Comparison of ENCODE assay signal across 1 cellular context in the genomic region with DNA sequence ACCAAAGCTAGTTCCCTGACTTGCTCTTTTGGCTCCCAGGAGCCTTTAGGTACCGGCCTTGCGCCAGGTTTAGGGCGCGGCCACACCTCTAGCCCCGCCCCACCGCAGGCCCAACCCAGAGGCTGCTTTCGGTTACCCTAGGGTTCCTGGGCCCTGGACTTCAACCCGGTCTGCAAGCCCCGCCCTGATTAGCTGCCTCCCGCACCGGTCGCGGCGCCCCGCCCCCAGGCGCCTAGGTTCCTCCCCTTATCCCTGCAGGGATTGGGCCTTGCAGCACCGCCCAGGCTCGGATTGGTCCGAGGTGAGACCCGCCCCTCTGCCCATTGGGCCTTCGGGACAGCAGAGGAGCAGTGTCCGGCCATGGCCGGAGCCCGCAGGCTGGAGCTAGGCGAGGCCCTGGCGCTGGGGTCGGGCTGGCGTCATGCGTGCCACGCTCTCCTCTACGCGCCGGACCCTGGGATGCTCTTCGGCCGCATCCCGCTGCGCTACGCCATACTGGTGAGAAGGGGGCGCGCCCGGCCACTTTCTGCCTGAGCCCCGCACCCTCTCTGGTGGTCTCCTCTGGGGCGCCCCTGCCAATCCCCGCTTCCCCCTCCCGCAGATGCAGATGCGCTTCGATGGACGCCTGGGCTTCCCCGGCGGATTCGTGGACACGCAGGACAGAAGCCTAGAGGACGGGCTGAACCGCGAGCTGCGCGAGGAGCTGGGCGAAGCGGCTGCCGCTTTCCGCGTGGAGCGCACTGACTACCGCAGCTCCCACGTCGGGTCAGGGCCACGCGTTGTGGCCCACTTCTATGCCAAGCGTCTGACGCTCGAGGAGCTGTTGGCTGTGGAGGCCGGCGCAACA.
A peak's percentile ranks its signal among the peaks of the same experiment; 100 is the strongest.
TF ChIP-seq lines count a peak whose summit lies in the region.

Gene NUDT16, plus strand, starts transcription at position 330 of the 847 bp plus-strand sequence. Its CDS starts 31 bp downstream, at position 361.

TF ChIP-seq in K562, 482 proteins besides CTCF, POLR2A, EP300 and RAD21 (continued from another document and continues in another):
- TF ChIP-seq, protein P1, sequence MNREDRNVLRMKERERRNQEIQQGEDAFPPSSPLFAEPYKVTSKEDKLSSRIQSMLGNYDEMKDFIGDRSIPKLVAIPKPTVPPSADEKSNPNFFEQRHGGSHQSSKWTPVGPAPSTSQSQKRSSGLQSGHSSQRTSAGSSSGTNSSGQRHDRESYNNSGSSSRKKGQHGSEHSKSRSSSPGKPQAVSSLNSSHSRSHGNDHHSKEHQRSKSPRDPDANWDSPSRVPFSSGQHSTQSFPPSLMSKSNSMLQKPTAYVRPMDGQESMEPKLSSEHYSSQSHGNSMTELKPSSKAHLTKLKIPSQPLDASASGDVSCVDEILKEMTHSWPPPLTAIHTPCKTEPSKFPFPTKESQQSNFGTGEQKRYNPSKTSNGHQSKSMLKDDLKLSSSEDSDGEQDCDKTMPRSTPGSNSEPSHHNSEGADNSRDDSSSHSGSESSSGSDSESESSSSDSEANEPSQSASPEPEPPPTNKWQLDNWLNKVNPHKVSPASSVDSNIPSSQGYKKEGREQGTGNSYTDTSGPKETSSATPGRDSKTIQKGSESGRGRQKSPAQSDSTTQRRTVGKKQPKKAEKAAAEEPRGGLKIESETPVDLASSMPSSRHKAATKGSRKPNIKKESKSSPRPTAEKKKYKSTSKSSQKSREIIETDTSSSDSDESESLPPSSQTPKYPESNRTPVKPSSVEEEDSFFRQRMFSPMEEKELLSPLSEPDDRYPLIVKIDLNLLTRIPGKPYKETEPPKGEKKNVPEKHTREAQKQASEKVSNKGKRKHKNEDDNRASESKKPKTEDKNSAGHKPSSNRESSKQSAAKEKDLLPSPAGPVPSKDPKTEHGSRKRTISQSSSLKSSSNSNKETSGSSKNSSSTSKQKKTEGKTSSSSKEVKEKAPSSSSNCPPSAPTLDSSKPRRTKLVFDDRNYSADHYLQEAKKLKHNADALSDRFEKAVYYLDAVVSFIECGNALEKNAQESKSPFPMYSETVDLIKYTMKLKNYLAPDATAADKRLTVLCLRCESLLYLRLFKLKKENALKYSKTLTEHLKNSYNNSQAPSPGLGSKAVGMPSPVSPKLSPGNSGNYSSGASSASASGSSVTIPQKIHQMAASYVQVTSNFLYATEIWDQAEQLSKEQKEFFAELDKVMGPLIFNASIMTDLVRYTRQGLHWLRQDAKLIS (CRISPR knock-in tag; IDR thresholded peaks at IDR 0.05) = 0 out of 2 replicates have a peak, but pooled peaks have one; percentile 31
- TF ChIP-seq CHAMP1 (IDR thresholded peaks at IDR 0.05) = no peak
- TF ChIP-seq SNIP1 (IDR thresholded peaks at IDR 0.05; ENCODE audit: low read depth) = no peak
- TF ChIP-seq, protein P2, sequence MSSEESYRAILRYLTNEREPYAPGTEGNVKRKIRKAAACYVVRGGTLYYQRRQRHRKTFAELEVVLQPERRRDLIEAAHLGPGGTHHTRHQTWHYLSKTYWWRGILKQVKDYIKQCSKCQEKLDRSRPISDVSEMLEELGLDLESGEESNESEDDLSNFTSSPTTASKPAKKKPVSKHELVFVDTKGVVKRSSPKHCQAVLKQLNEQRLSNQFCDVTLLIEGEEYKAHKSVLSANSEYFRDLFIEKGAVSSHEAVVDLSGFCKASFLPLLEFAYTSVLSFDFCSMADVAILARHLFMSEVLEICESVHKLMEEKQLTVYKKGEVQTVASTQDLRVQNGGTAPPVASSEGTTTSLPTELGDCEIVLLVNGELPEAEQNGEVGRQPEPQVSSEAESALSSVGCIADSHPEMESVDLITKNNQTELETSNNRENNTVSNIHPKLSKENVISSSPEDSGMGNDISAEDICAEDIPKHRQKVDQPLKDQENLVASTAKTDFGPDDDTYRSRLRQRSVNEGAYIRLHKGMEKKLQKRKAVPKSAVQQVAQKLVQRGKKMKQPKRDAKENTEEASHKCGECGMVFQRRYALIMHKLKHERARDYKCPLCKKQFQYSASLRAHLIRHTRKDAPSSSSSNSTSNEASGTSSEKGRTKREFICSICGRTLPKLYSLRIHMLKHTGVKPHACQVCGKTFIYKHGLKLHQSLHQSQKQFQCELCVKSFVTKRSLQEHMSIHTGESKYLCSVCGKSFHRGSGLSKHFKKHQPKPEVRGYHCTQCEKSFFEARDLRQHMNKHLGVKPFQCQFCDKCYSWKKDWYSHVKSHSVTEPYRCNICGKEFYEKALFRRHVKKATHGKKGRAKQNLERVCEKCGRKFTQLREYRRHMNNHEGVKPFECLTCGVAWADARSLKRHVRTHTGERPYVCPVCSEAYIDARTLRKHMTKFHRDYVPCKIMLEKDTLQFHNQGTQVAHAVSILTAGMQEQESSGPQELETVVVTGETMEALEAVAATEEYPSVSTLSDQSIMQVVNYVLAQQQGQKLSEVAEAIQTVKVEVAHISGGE (CRISPR knock-in tag; IDR thresholded peaks at IDR 0.05) = no peak
- TF ChIP-seq MEIS2 (IDR thresholded peaks at IDR 0.05; ENCODE audit: partially characterized antibody) = no peak
- TF ChIP-seq CSDE1 (IDR thresholded peaks at IDR 0.05) = no peak
- TF ChIP-seq NR1H2 (CRISPR knock-in tag; IDR thresholded peaks at IDR 0.05) = no peak
- TF ChIP-seq PML (IDR thresholded peaks at IDR 0.05; ENCODE audit: low read length) = no peak
- no peak for TF ChIP-seq HMG20A (CRISPR knock-in tag; conservative IDR thresholded peaks at IDR 0.05)
- peak; percentile 44; the same call in 1 of the 2 replicates for TF ChIP-seq ZBTB7A (IDR thresholded peaks at IDR 0.05; ENCODE audit: borderline replicate concordance, control insufficient read depth, low read depth, low read length)
- TF ChIP-seq NFYB (IDR thresholded peaks at IDR 0.05; ENCODE audit: extremely low read depth, insufficient read length) = peak; percentile 76
- TF ChIP-seq DACH1 (IDR thresholded peaks at IDR 0.05; ENCODE audit: partially characterized antibody) = no peak
- TF ChIP-seq, protein P3, sequence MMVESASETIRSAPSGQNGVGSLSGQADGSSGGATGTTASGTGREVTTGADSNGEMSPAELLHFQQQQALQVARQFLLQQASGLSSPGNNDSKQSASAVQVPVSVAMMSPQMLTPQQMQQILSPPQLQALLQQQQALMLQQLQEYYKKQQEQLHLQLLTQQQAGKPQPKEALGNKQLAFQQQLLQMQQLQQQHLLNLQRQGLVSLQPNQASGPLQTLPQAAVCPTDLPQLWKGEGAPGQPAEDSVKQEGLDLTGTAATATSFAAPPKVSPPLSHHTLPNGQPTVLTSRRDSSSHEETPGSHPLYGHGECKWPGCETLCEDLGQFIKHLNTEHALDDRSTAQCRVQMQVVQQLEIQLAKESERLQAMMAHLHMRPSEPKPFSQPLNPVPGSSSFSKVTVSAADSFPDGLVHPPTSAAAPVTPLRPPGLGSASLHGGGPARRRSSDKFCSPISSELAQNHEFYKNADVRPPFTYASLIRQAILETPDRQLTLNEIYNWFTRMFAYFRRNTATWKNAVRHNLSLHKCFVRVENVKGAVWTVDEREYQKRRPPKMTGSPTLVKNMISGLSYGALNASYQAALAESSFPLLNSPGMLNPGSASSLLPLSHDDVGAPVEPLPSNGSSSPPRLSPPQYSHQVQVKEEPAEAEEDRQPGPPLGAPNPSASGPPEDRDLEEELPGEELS (CRISPR knock-in tag; IDR thresholded peaks at IDR 0.05; ENCODE audit: borderline replicate concordance) = no peak
- TF ChIP-seq NCOA1 (IDR thresholded peaks at IDR 0.05; ENCODE audit: low read depth) = no peak
- TF ChIP-seq, protein P4, sequence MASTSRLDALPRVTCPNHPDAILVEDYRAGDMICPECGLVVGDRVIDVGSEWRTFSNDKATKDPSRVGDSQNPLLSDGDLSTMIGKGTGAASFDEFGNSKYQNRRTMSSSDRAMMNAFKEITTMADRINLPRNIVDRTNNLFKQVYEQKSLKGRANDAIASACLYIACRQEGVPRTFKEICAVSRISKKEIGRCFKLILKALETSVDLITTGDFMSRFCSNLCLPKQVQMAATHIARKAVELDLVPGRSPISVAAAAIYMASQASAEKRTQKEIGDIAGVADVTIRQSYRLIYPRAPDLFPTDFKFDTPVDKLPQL (IDR thresholded peaks at IDR 0.05; ENCODE audit: extremely low read depth, insufficient read length) = no peak
- peak; percentile 89 for TF ChIP-seq SUPT5H (IDR thresholded peaks at IDR 0.05)
- TF ChIP-seq RCOR1 (IDR thresholded peaks at IDR 0.05; ENCODE audit: borderline replicate concordance in 1 of 2, low read depth in 2 of 2, low read length in 2 of 2) = no peak
- TF ChIP-seq BRF2 (IDR thresholded peaks at IDR 0.05; ENCODE audit: borderline replicate concordance, insufficient read depth, insufficient read length) = no peak
- no peak for TF ChIP-seq TCFL5 (CRISPR knock-in tag; conservative IDR thresholded peaks at IDR 0.05)
- TF ChIP-seq, protein P5, sequence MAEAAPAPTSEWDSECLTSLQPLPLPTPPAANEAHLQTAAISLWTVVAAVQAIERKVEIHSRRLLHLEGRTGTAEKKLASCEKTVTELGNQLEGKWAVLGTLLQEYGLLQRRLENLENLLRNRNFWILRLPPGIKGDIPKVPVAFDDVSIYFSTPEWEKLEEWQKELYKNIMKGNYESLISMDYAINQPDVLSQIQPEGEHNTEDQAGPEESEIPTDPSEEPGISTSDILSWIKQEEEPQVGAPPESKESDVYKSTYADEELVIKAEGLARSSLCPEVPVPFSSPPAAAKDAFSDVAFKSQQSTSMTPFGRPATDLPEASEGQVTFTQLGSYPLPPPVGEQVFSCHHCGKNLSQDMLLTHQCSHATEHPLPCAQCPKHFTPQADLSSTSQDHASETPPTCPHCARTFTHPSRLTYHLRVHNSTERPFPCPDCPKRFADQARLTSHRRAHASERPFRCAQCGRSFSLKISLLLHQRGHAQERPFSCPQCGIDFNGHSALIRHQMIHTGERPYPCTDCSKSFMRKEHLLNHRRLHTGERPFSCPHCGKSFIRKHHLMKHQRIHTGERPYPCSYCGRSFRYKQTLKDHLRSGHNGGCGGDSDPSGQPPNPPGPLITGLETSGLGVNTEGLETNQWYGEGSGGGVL (CRISPR knock-in tag; IDR thresholded peaks at IDR 0.05) = no peak
- TF ChIP-seq, protein P6, sequence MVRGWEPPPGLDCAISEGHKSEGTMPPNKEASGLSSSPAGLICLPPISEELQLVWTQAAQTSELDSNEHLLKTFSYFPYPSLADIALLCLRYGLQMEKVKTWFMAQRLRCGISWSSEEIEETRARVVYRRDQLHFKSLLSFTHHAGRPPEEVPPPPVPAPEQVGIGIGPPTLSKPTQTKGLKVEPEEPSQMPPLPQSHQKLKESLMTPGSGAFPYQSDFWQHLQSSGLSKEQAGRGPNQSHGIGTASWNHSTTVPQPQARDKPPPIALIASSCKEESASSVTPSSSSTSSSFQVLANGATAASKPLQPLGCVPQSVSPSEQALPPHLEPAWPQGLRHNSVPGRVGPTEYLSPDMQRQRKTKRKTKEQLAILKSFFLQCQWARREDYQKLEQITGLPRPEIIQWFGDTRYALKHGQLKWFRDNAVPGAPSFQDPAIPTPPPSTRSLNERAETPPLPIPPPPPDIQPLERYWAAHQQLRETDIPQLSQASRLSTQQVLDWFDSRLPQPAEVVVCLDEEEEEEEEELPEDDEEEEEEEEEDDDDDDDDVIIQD (CRISPR knock-in tag; IDR thresholded peaks at IDR 0.05) = no peak
- no peak for TF ChIP-seq NCOR1 (IDR thresholded peaks at IDR 0.05)
- TF ChIP-seq CCNT2 (IDR thresholded peaks at IDR 0.05; ENCODE audit: borderline replicate concordance, extremely low read depth, insufficient read length, low read depth, low read length) = peak; percentile 23
- TF ChIP-seq ARID4B (CRISPR knock-in tag; IDR thresholded peaks at IDR 0.05) = peak; percentile 66
- TF ChIP-seq CCAR2 (IDR thresholded peaks at IDR 0.05; ENCODE audit: low read depth, low read length) = no peak
